ENCODE assay signal across 11 cellular contexts in the genomic region with DNA sequence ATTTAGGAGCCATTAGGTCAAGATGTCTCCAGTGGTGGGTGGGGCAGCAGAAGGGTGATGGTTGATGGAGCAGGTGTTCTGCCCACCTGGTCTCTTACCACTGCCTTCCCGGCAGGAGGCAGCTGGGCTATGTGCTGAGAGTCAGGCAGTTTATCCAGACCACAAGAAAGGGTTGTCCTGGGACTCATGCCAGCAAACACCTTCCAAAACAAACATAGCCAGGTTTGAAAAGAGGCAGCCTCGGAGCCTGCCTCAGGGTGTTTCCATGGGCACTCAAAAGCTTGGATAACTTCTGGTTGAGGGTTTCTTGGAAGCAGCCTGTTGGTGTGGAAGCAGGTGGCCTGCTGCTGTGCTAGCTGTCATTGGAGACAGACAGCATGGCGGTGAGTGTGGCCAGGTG.
DNase-seq lines count a peak whose midpoint lies in the region; ATAC-seq and TF ChIP-seq lines count a peak whose summit lies in the region.
"Had no signal": no experiment of that assay in that cellular context is flagged by ENCODE, and none has a peak within 500 bp of the region (broad histone marks: within the 10 kb centered on the region; RNA-seq: fewer than 3 reads in every experiment).

No MANE protein-coding gene starts in this region.

- CTCF ChIA-PET in CD8-positive, alpha-beta T cell (lab: Charles Lee): no interaction called here

- no peaks in the 10 kb centered on the region for H3K9me3 ChIP-seq in CD8-positive, alpha-beta T cell (ENCODE audit: low read length)
- no peaks in the 10 kb centered on the region for H3K9me3 ChIP-seq in Karpas-422 (ENCODE audit: low read length)

- H3K9me3 Mint-ChIP-seq in CD8-positive, alpha-beta T cell: peaks cover 2% of the 10 kb centered on the region
- H3K9me3 Mint-ChIP-seq in effector memory CD8-positive, alpha-beta T cell: peaks cover 13 to 21% of the 10 kb centered on the region in 2 donors
- H3K9me3 Mint-ChIP-seq: activated naive CD4-positive, alpha-beta T cell treated with anti-CD3 and anti-CD28 coated beads for 36 hours had no signal

- no peak overlapping the region for H3K4me2 ChIP-seq in Karpas-422 (ENCODE audit: low read depth, low read length, poor library complexity, severe bottlenecking)
- H3K4me2 ChIP-seq: GM23338 had no signal

- TF ChIP-seq CTCF in astrocyte of the spinal cord (IDR thresholded peaks at IDR 0.05; ENCODE audit: low read depth, low read length): no peak
- no peak for TF ChIP-seq CTCF in CD8-positive, alpha-beta T cell (IDR thresholded peaks at IDR 0.05)

- intact Hi-C loops in CD8-positive, alpha-beta T cell (cut with DNase I, micrococcal nuclease): no loop called here

- no peaks in the 10 kb centered on the region for H3K27me3 ChIP-seq in CD8-positive, alpha-beta T cell (ENCODE audit: insufficient read depth, low read length)
- H3K27me3 ChIP-seq in Karpas-422 (ENCODE audit: low read length): no peaks in the 10 kb centered on the region

- H4K20me1 ChIP-seq in Karpas-422 (ENCODE audit: insufficient read depth, low read depth, low read length): no peaks in the 10 kb centered on the region

- H3K4me3 ChIP-seq in astrocyte of the spinal cord (ENCODE audit: low read depth, low read length) (no peak overlapping the region), Karpas-422 (ENCODE audit: low read length) (no peak overlapping the region)
- no peak overlapping the region for H3K4me3 ChIP-seq in CD8-positive, alpha-beta T cell (ENCODE audit: low read depth, low read length)
- H3K4me3 ChIP-seq: GM23338 had no signal

- no peak overlapping the region for H3K9ac ChIP-seq in Karpas-422 (ENCODE audit: low read length)

- no peaks in the 10 kb centered on the region for H3K27me3 Mint-ChIP-seq in CD8-positive, alpha-beta T cell (ENCODE audit: low read depth)
- H3K27me3 Mint-ChIP-seq in effector memory CD8-positive, alpha-beta T cell: no peaks in the 10 kb centered on the region

- no peaks in the 10 kb centered on the region for H3K36me3 ChIP-seq in CD8-positive, alpha-beta T cell (ENCODE audit: insufficient read depth, low read length)
- H3K36me3 ChIP-seq in Karpas-422 (ENCODE audit: insufficient read depth, low read length): no peaks in the 10 kb centered on the region

- H3K36me3 Mint-ChIP-seq in CD8-positive, alpha-beta T cell: no peaks in the 10 kb centered on the region
- no peaks in the 10 kb centered on the region for H3K36me3 Mint-ChIP-seq in effector memory CD8-positive, alpha-beta T cell (ENCODE audit: insufficient read depth)

- no peaks in the 10 kb centered on the region for H3K79me2 ChIP-seq in Karpas-422 (ENCODE audit: low read length)

- no peaks in the 10 kb centered on the region for H3K4me1 Mint-ChIP-seq in CD8-positive, alpha-beta T cell (ENCODE audit: low read depth)
- H3K4me1 Mint-ChIP-seq in effector memory CD8-positive, alpha-beta T cell (ENCODE audit: low read depth in 2 of 2): no peaks in the 10 kb centered on the region

- in situ Hi-C loops in astrocyte of the spinal cord (cut with HindIII; ENCODE audit: low sequenced_read_pairs): no loop called here

- H3K27ac Mint-ChIP-seq in CD8-positive, alpha-beta T cell: no peak overlapping the region
- no peak overlapping the region for H3K27ac Mint-ChIP-seq in effector memory CD8-positive, alpha-beta T cell
- H3K27ac Mint-ChIP-seq: activated naive CD4-positive, alpha-beta T cell treated with anti-CD3 and anti-CD28 coated beads for 36 hours; GM23338 had no signal

- no peak overlapping the region for H3K4me3 Mint-ChIP-seq in CD8-positive, alpha-beta T cell
- H3K4me3 Mint-ChIP-seq in effector memory CD8-positive, alpha-beta T cell: no peak overlapping the region
- H3K4me3 Mint-ChIP-seq: activated naive CD4-positive, alpha-beta T cell treated with anti-CD3 and anti-CD28 coated beads for 36 hours; GM23338 had no signal

- H3K9me2 ChIP-seq in Karpas-422 (replicated peaks; ENCODE audit: insufficient read depth, low read length): no peaks in the 10 kb centered on the region

- POLR2A ChIA-PET in CD8-positive, alpha-beta T cell (lab: Charles Lee): no interaction called here

- no peak overlapping the region for H3K27ac ChIP-seq in CD8-positive, alpha-beta T cell (ENCODE audit: low read depth, low read length)
- H3K27ac ChIP-seq in Karpas-422 (ENCODE audit: low read length): no peak overlapping the region

- DNase-seq in DMS53 (lab: John Stamatoyannopoulos, UW): peak; percentile 99
- DNase-seq in NCI-H2081 (lab: John Stamatoyannopoulos, UW): peak; percentile 94 to 99
- peak; percentile 57 for DNase-seq in astrocyte of the spinal cord (ENCODE audit: low read depth, low spot score)
- peak; percentile 2 for DNase-seq in midbrain (lab: John Stamatoyannopoulos, UW)
- DNase-seq in CD8-positive, alpha-beta T cell: no peak
- DNase-seq in Karpas-422: no peak
- DNase-seq in effector memory CD8-positive, alpha-beta T cell: no peak
- DNase-seq in NAMALWA (ENCODE audit: low spot score): no peak
- DNase-seq: activated naive CD4-positive, alpha-beta T cell treated with anti-CD3 and anti-CD28 coated beads for 36 hours; stimulated activated naive CD4-positive, alpha-beta T cell had no signal

- no peaks in the 10 kb centered on the region for H3K4me1 ChIP-seq in CD8-positive, alpha-beta T cell (ENCODE audit: insufficient read depth, low read length)
- H3K4me1 ChIP-seq in Karpas-422 (ENCODE audit: low read length): no peaks in the 10 kb centered on the region

- no peak for ATAC-seq in CD8-positive, alpha-beta T cell
- no peak for ATAC-seq in effector memory CD8-positive, alpha-beta T cell (replicated peaks)
- ATAC-seq: GM23338 had no signal

- no peak overlapping the region for H2AFZ ChIP-seq in Karpas-422 (ENCODE audit: low read length)
- H2AFZ ChIP-seq: GM23338 had no signal

Comparison
In these comparisons a context has a peak if more than half of its experiments do, and no peak if none do; other contexts are left out.
1. DNase-seq: peak in DMS53 (single experiment), NCI-H2081 (2 of 2), astrocyte of the spinal cord (single experiment) and midbrain (single experiment); none in CD8-positive, alpha-beta T cell (0 of 7), Karpas-422 (single experiment), effector memory CD8-positive, alpha-beta T cell (0 of 3) and NAMALWA (single experiment).